In the genomic region with DNA sequence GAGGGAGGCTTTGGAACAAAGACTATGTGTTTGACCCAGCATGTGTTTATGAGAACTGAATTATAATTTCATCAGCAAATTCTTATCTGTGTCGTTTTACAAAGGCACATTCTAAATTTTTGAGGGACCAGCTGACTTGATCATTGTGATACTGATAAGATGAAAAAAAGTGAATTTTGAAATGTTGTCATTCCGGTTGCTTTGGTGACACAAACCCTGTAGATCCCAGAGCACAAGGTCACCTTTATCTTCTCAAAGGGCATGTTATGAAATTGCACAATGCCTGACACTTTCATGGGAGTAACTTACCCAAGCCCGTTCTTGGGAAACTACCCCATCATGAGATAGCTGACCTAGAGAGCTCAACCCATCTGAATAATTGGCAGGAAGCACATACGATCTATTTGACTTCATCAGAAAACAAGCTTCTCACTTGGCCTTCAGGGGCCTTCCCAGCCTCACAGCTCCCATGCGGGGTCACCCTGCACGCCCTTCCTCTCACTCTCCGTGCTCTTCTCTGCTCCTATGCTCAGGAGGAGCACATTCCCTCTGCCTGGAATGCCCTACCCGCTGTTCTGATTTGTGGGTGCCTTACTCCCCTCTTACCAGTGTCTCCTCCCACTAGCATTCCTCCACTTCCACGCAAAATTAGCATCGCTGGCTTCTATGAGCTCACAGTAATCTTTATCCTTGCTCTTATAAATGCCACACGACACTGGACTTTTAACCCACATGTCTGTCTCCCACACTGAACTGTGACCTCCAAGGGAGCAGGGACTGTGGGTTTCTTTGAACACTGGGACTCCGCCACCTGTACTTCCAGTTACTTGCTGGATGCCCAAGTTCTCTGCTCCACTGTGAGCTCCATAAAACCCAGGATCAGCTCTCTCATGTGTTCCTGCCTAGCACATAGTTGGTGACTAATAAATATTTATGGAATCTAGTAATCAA, we compare ENCODE assay signal across 1 cellular context.
TF ChIP-seq lines count a peak whose summit lies in the region.

No MANE protein-coding gene starts in this region.

TF ChIP-seq in HepG2, 621 proteins besides CTCF, POLR2A, EP300 and RAD21 (continued from another document and continues in another):
- TF ChIP-seq, protein P1, sequence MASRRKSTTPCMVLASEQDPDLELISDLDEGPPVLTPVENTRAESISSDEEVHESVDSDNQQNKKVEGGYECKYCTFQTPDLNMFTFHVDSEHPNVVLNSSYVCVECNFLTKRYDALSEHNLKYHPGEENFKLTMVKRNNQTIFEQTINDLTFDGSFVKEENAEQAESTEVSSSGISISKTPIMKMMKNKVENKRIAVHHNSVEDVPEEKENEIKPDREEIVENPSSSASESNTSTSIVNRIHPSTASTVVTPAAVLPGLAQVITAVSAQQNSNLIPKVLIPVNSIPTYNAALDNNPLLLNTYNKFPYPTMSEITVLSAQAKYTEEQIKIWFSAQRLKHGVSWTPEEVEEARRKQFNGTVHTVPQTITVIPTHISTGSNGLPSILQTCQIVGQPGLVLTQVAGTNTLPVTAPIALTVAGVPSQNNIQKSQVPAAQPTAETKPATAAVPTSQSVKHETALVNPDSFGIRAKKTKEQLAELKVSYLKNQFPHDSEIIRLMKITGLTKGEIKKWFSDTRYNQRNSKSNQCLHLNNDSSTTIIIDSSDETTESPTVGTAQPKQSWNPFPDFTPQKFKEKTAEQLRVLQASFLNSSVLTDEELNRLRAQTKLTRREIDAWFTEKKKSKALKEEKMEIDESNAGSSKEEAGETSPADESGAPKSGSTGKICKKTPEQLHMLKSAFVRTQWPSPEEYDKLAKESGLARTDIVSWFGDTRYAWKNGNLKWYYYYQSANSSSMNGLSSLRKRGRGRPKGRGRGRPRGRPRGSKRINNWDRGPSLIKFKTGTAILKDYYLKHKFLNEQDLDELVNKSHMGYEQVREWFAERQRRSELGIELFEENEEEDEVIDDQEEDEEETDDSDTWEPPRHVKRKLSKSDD (CRISPR knock-in tag; IDR thresholded peaks at IDR 0.05; ENCODE audit: low read depth), result 0 out of 2 replicates have a peak, but pooled peaks have one; percentile 75
- TF ChIP-seq RORA (CRISPR knock-in tag; IDR thresholded peaks at IDR 0.05), result peak; percentile 53; the same call in 1 of the 2 replicates
- TF ChIP-seq TEAD2 (CRISPR knock-in tag; IDR thresholded peaks at IDR 0.05), result no peak
- TF ChIP-seq FIP1L1 (IDR thresholded peaks at IDR 0.05; ENCODE audit: borderline replicate concordance, insufficient read depth, low read depth, low read length), result no peak
- TF ChIP-seq ZNF646 (CRISPR knock-in tag; IDR thresholded peaks at IDR 0.05), result peak; percentile 82
- 0 out of 2 replicates have a peak, but pooled peaks have one; percentile 43 for TF ChIP-seq ZNF782 (CRISPR knock-in tag; IDR thresholded peaks at IDR 0.05; ENCODE audit: borderline replicate concordance)
- peak; percentile 70; the same call in 1 of the 2 replicates for TF ChIP-seq ZBTB20 (CRISPR knock-in tag; IDR thresholded peaks at IDR 0.05; ENCODE audit: borderline replicate concordance, low read depth)
- no peak for TF ChIP-seq FOXM1 (CRISPR knock-in tag; IDR thresholded peaks at IDR 0.05)
- TF ChIP-seq ZNF562 (CRISPR knock-in tag; IDR thresholded peaks at IDR 0.05; ENCODE audit: borderline replicate concordance), result no peak
- peak; percentile 55; the same call in 1 of the 2 replicates for TF ChIP-seq ZNF652 (CRISPR knock-in tag; IDR thresholded peaks at IDR 0.05; ENCODE audit: borderline replicate concordance, low read depth)
- no peak for TF ChIP-seq AGO1 (IDR thresholded peaks at IDR 0.05; ENCODE audit: low read depth, low read length, poor library complexity, severe bottlenecking)
- peak; percentile 52 for TF ChIP-seq POLR2G (IDR thresholded peaks at IDR 0.05; ENCODE audit: low read depth, low read length)
- peak; percentile 83; the same call in 1 of the 2 replicates for TF ChIP-seq FOXC1 (CRISPR knock-in tag; IDR thresholded peaks at IDR 0.05; ENCODE audit: borderline replicate concordance)
- peak; percentile 86 for TF ChIP-seq POGK (CRISPR knock-in tag; conservative IDR thresholded peaks at IDR 0.05)
- no peak for TF ChIP-seq ZNF251 (CRISPR knock-in tag; IDR thresholded peaks at IDR 0.05)
- TF ChIP-seq SP5 (CRISPR knock-in tag; IDR thresholded peaks at IDR 0.05; ENCODE audit: borderline replicate concordance, low read depth), result peak; percentile 78
- TF ChIP-seq PBX2 (CRISPR knock-in tag; IDR thresholded peaks at IDR 0.05), result peak; percentile 39; the same call in 1 of the 2 replicates
- no peak for TF ChIP-seq ZSCAN25 (CRISPR knock-in tag; IDR thresholded peaks at IDR 0.05)
- peak; percentile 81; the same call in 1 of the 2 replicates for TF ChIP-seq NFKB2 (CRISPR knock-in tag; IDR thresholded peaks at IDR 0.05; ENCODE audit: borderline replicate concordance)
- TF ChIP-seq RARG (CRISPR knock-in tag; IDR thresholded peaks at IDR 0.05; ENCODE audit: low read depth), result peak; percentile 71; the same call in 1 of the 2 replicates
- peak; percentile 23; the same call in 1 of the 2 replicates for TF ChIP-seq ZNF543 (CRISPR knock-in tag; IDR thresholded peaks at IDR 0.05)
- no peak for TF ChIP-seq KDM5A (IDR thresholded peaks at IDR 0.05; ENCODE audit: borderline replicate concordance, low read length)
- peak; percentile 92 for TF ChIP-seq RFX1 (IDR thresholded peaks at IDR 0.05)
- peak; percentile 74 for TF ChIP-seq ZNF724P (CRISPR knock-in tag; IDR thresholded peaks at IDR 0.05; ENCODE audit: borderline replicate concordance)
- TF ChIP-seq, protein P2, sequence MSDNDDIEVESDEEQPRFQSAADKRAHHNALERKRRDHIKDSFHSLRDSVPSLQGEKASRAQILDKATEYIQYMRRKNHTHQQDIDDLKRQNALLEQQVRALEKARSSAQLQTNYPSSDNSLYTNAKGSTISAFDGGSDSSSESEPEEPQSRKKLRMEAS (IDR thresholded peaks at IDR 0.05), result peak; percentile 81
- TF ChIP-seq ZC3H13 (CRISPR knock-in tag; IDR thresholded peaks at IDR 0.05), result no peak
- TF ChIP-seq ZNF547 (CRISPR knock-in tag; IDR thresholded peaks at IDR 0.05), result no peak
- no peak for TF ChIP-seq MBNL3 (CRISPR knock-in tag; conservative IDR thresholded peaks at IDR 0.05)
- TF ChIP-seq PHF5A (CRISPR knock-in tag; IDR thresholded peaks at IDR 0.05; ENCODE audit: low read depth, unreplicated experiment), result peak; percentile 91
- no peak for TF ChIP-seq ZNF282 (IDR thresholded peaks at IDR 0.05; ENCODE audit: partially characterized antibody)
- TF ChIP-seq EHMT2 (IDR thresholded peaks at IDR 0.05; ENCODE audit: borderline replicate concordance, low read depth, low read length), result peak; percentile 87; the same call in 1 of the 2 replicates
- 0 out of 2 replicates have a peak, but pooled peaks have one; percentile 19 for TF ChIP-seq FOXP1 (IDR thresholded peaks at IDR 0.05)
- TF ChIP-seq FOXP1 (CRISPR knock-in tag; IDR thresholded peaks at IDR 0.05), result peak; percentile 93
- 0 out of 2 replicates have a peak, but pooled peaks have one; percentile 41 for TF ChIP-seq ZNF235 (CRISPR knock-in tag; IDR thresholded peaks at IDR 0.05; ENCODE audit: borderline replicate concordance)
- TF ChIP-seq REL (CRISPR knock-in tag; conservative IDR thresholded peaks at IDR 0.05), result no peak
- no peak for TF ChIP-seq SYNCRIP (IDR thresholded peaks at IDR 0.05; ENCODE audit: insufficient read depth, low read depth, low read length)
- TF ChIP-seq, protein P3, sequence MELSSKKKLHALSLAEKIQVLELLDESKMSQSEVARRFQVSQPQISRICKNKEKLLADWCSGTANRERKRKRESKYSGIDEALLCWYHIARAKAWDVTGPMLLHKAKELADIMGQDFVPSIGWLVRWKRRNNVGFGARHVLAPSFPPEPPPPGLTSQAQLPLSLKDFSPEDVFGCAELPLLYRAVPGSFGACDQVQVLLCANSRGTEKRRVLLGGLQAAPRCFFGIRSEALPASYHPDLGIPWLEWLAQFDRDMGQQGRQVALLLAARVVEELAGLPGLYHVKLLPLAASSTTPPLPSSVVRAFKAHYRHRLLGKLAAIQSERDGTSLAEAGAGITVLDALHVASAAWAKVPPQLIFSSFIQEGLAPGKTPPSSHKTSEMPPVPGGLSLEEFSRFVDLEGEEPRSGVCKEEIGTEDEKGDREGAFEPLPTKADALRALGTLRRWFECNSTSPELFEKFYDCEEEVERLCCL (CRISPR knock-in tag; IDR thresholded peaks at IDR 0.05; ENCODE audit: borderline replicate concordance), result no peak
- TF ChIP-seq TFDP2 (CRISPR knock-in tag; IDR thresholded peaks at IDR 0.05), result peak; percentile 60
- TF ChIP-seq NCOR1 (IDR thresholded peaks at IDR 0.05; ENCODE audit: borderline replicate concordance, low read length), result peak; percentile 98
